17 cellular contexts compared by ENCODE assay signal in genomic region chr20:4318891-4319290, GRCh38.
A peak's percentile ranks its signal among the peaks of the same experiment; 100 is the strongest.
DNase-seq lines count a peak whose midpoint lies in the region; ATAC-seq and TF ChIP-seq lines count a peak whose summit lies in the region.
"Had no signal": no experiment of that assay in that cellular context is flagged by ENCODE, and none has a peak within 500 bp of the region (broad histone marks: within the 10 kb centered on the region; RNA-seq: fewer than 3 reads in every experiment).

No MANE protein-coding gene starts in this region.

- no peak for ATAC-seq in HG02938 (IDR thresholded peaks at IDR 0.05; ENCODE audit: unreplicated experiment)
- ATAC-seq: GM23338 had no signal

- TF ChIP-seq CTCF in spleen (IDR thresholded peaks at IDR 0.05 in 8 of 11, conservative IDR thresholded peaks at IDR 0.05 in 3 of 11) = no peak

- intact Hi-C loops in spleen (cut with DNase I; ENCODE audit: low total_unique reads) = no loop called here
- intact Hi-C loops in CD4-positive, alpha-beta memory T cell (cut with micrococcal nuclease) = no loop called here

- no peak overlapping the region for H3K27ac Mint-ChIP-seq in CD4-positive, alpha-beta memory T cell
- H3K27ac Mint-ChIP-seq: CD4-positive, alpha-beta T cell; GM23338; HFFc6 had no signal

- H3K9ac ChIP-seq in adipocyte (ENCODE audit: low read length) = no peak overlapping the region
- H3K9ac ChIP-seq: BLaER1 had no signal

- POLR2A ChIA-PET in CD4-positive, alpha-beta memory T cell (lab: Charles Lee; ENCODE audit: partially characterized antibody) = no interaction called here

- H3K9me3 ChIP-seq in adipocyte (ENCODE audit: control insufficient read depth, low read length) (no peaks in the 10 kb centered on the region), spleen (peaks cover 0 to 5% (median 0%) of the 10 kb centered on the region in 8 donors)
- H3K9me3 ChIP-seq in CD4-positive, alpha-beta memory T cell (ENCODE audit: control insufficient read depth in 1 of 2, low read length in 2 of 2) = no peaks in the 10 kb centered on the region
- H3K9me3 ChIP-seq: HAP-1 had no signal

- H3K4me3 ChIP-seq in adipocyte (ENCODE audit: low read length) (no peak overlapping the region), spleen (no peak overlapping the region)
- H3K4me3 ChIP-seq in CD4-positive, alpha-beta memory T cell (ENCODE audit: low read length in 2 of 2) = no peak overlapping the region
- H3K4me3 ChIP-seq: BLaER1, GM23338, HAP-1 had no signal

- no peak overlapping the region for H3K4me3 Mint-ChIP-seq in CD4-positive, alpha-beta memory T cell
- H3K4me3 Mint-ChIP-seq: CD14-positive monocyte; CD4-positive, alpha-beta T cell; GM23338; HFFc6 had no signal

- H3K9me3 Mint-ChIP-seq in CD4-positive, alpha-beta memory T cell = peaks cover 0 to 7% (median 2%) of the 10 kb centered on the region in 8 donors
- H3K9me3 Mint-ChIP-seq: HFFc6 had no signal

- H3K27me3 ChIP-seq in adipocyte (replicated peaks; ENCODE audit: control insufficient read depth, insufficient read depth, low read length) (peaks cover 3% of the 10 kb centered on the region), spleen (replicated peaks in 1 of 7) (no peaks in the 10 kb centered on the region)
- H3K27me3 ChIP-seq in CD4-positive, alpha-beta memory T cell (ENCODE audit: insufficient read depth, low read length) = no peaks in the 10 kb centered on the region
- H3K27me3 ChIP-seq: BLaER1 had no signal

- H3K36me3 Mint-ChIP-seq in CD4-positive, alpha-beta memory T cell = no peaks in the 10 kb centered on the region
- H3K36me3 Mint-ChIP-seq: CD14-positive monocyte had no signal

- no peaks in the 10 kb centered on the region for H3K4me1 ChIP-seq in adipocyte (ENCODE audit: control insufficient read depth, insufficient read depth, low read length)
- H3K4me1 ChIP-seq in spleen = no peaks in the 10 kb centered on the region
- H3K4me1 ChIP-seq in CD4-positive, alpha-beta memory T cell (ENCODE audit: insufficient read depth, low read length) = no peaks in the 10 kb centered on the region
- H3K4me1 ChIP-seq: HAP-1 had no signal

- H3K27me3 Mint-ChIP-seq in CD4-positive, alpha-beta memory T cell = peaks cover 13 to 19% of the 10 kb centered on the region in 2 donors

- no peaks in the 10 kb centered on the region for H3K4me1 Mint-ChIP-seq in CD4-positive, alpha-beta memory T cell
- H3K4me1 Mint-ChIP-seq: GM23338 had no signal

- DNase-seq in AG20443 (ENCODE audit: low spot score) (peak; percentile 45), EH (ENCODE audit: low read depth) (peak; percentile 67), adipocyte (ENCODE audit: low read depth) (peak; percentile 2), spleen (no peak)
- DNase-seq in CD4-positive, alpha-beta memory T cell = no peak
- no peak for DNase-seq in stimulated activated naive CD4-positive, alpha-beta T cell (lab: John Stamatoyannopoulos, UW)
- DNase-seq: Calu3; CD4-positive, alpha-beta T cell; COR-L47; DMS53; DMS79 treated with DMSO at 0.1 percent for 48 hours; HFFc6 had no signal

- H3K36me3 ChIP-seq in adipocyte (ENCODE audit: control insufficient read depth, insufficient read depth, low read length, severe bottlenecking) (no peaks in the 10 kb centered on the region), spleen (no peaks in the 10 kb centered on the region)
- H3K36me3 ChIP-seq in CD4-positive, alpha-beta memory T cell (ENCODE audit: insufficient read depth, low read length) = no peaks in the 10 kb centered on the region
- H3K36me3 ChIP-seq: BLaER1, HAP-1 had no signal

- TF ChIP-seq POLR2A in spleen (IDR thresholded peaks at IDR 0.05) = no peak

- CTCF ChIA-PET in CD4-positive, alpha-beta memory T cell (lab: Charles Lee; ENCODE audit: partially characterized antibody) = no interaction called here

- no peak overlapping the region for H3K27ac ChIP-seq in spleen
- no peak overlapping the region for H3K27ac ChIP-seq in CD4-positive, alpha-beta memory T cell (ENCODE audit: low read depth, low read length)
- H3K27ac ChIP-seq: BLaER1 had no signal

Comparison
In these comparisons a context has a peak if more than half of its experiments do, and no peak if none do; other contexts are left out.
1. DNase-seq: peak in AG20443 (single experiment), EH (single experiment) and adipocyte (single experiment); none in spleen (single experiment), CD4-positive, alpha-beta memory T cell (0 of 5) and stimulated activated naive CD4-positive, alpha-beta T cell (0 of 6).